14 cellular contexts compared by ENCODE assay signal in genomic region chr18:33579868-33580205, GRCh38. TPM values are rescaled to one million over a fixed set of nuclear protein-coding genes. Genes with fewer than 3 reads are reported as not detected.
DNase-seq lines count a peak whose midpoint lies in the region; ATAC-seq and TF ChIP-seq lines count a peak whose summit lies in the region.
"Had no signal": no experiment of that assay in that cellular context is flagged by ENCODE, and none has a peak within 500 bp of the region (broad histone marks: within the 10 kb centered on the region; RNA-seq: fewer than 3 reads in every experiment).

No MANE protein-coding gene starts in this region.

- no peak overlapping the region for H3K9ac ChIP-seq in SK-N-MC (ENCODE audit: insufficient read length)

- H3K27ac ChIP-seq in SK-N-MC = no peak overlapping the region; the same call in 1 of the 2 replicates
- no peak overlapping the region for H3K27ac ChIP-seq in lower lobe of right lung
- peak overlapping the region; percentile 43 for H3K27ac ChIP-seq in substantia nigra (ENCODE audit: low read depth, low read length, poor library complexity, severe bottlenecking)

- peak; percentile 22 for DNase-seq in NCI-H146 (lab: John Stamatoyannopoulos, UW)
- no peak for DNase-seq in NCI-H146 treated with DMSO at 0.1 percent for 48 hours (lab: John Stamatoyannopoulos, UW; ENCODE audit: unreplicated experiment)
- no peak for DNase-seq in SK-N-MC (ENCODE audit: low read depth, low spot score)
- no peak for DNase-seq in lower lobe of right lung
- DNase-seq in substantia nigra (lab: John Stamatoyannopoulos, UW) = no peak
- no peak for DNase-seq in activated CD4-positive, alpha-beta T cell treated with anti-CD3 and anti-CD28 coated beads for 1 hour
- DNase-seq in activated naive CD4-positive, alpha-beta T cell (lab: John Stamatoyannopoulos, UW) = no peak
- DNase-seq: activated CD4-positive, CD25-positive, alpha-beta regulatory T cell treated with anti-CD3 and anti-CD28 coated beads, Interleukin-2, amount 50 U/mL, for 72 hours; CD8-positive, alpha-beta T cell; GF-D8; Karpas-422; stimulated activated naive CD8-positive, alpha-beta T cell treated with anti-CD3 and anti-CD28 coated beads, Interleukin-15, Interleukin-2, amounts not matched to agents 100 U/mL and 50 U/mL, for 24 hours; T-helper 17 cell had no signal

- peaks cover 12% of the 10 kb centered on the region for H3K27me3 ChIP-seq in lower lobe of right lung (ENCODE audit: low read depth)

- no peaks in the 10 kb centered on the region for H3K36me3 ChIP-seq in SK-N-MC (ENCODE audit: insufficient read depth, low read length)
- H3K36me3 ChIP-seq in lower lobe of right lung = no peaks in the 10 kb centered on the region

- H3K9me3 ChIP-seq in SK-N-MC (ENCODE audit: low read depth, low read length) = no peaks in the 10 kb centered on the region
- H3K9me3 ChIP-seq in lower lobe of right lung = no peaks in the 10 kb centered on the region

- no peak for TF ChIP-seq CTCF in lower lobe of right lung (IDR thresholded peaks at IDR 0.05)

- intact Hi-C loops in lower lobe of right lung (cut with DNase I) = no loop called here

- H3K4me3 ChIP-seq in SK-N-MC (peak overlapping the region; percentile 95), lower lobe of right lung (peak overlapping the region; percentile 49)

- ATAC-seq in lower lobe of right lung = no peak
- no peak for ATAC-seq in GM18520 (IDR thresholded peaks at IDR 0.05; ENCODE audit: unreplicated experiment)
- ATAC-seq: CD8-positive, alpha-beta T cell; stimulated activated naive CD8-positive, alpha-beta T cell treated with anti-CD3 and anti-CD28 coated beads, Interleukin-15, Interleukin-2, amounts not matched to agents 100 U/mL and 50 U/mL, for 24 hours; T-helper 17 cell had no signal

- no peaks in the 10 kb centered on the region for H3K4me1 ChIP-seq in lower lobe of right lung

RNA-seq across cellular contexts. Expression of gene ASXL3, which starts 1.8 kb away (rescaled TPM):
- 1.4 TPM for total RNA-seq in lower lobe of right lung
- total RNA-seq: CD8-positive, alpha-beta T cell; T-helper 17 cell had no signal
